In the genomic region with DNA sequence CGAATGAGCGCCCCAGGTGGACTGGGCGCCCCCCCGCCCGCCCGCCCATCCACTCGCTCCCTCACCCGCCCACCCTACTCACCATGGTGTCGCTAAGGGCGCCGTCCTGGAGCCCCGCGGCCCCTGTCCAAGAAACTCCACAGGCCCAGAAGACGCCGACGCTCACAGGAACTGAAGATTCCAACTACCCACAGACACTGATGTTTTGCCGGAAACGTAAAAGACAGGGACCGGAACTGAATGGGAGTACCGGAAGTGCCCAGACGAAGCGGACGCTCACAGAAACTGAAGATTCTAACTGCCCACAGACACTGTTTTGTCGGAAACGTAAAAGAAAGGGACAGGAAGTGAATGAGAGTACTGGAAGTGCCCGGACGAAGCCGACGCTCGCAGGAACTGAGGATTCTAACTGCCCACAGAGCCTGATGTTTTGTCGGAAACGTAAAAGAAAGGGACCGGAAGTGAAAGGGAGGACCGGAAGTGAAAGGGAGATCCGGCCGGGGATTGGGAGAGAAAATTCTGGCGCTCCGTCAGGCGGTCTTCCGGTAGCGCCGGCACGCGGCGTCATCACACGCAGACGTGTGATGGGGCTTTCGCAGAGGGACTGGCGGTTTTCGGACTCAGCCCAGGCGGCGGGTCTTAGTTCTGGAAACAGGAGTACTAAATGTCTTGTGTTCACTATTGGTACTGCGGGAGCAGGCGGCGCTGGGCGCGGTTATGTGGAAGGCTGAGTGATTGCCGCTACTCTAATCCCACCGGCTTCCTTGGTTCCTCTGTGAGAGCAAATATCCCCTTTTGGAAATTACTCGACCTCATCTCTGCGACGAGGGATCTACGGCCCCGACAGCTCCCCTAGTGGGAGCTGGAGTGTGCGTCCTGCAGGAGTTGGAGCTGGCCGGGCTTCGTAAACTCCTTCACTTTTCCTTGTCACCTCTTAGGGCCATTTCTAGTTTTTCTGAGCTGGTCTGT, we compare ENCODE assay signal across 8 cellular contexts. TPM values are rescaled to one million over a fixed set of nuclear protein-coding genes. Genes with fewer than 3 reads are reported as not detected.
A peak's percentile ranks its signal among the peaks of the same experiment; 100 is the strongest.
DNase-seq lines count a peak whose midpoint lies in the region; ATAC-seq and TF ChIP-seq lines count a peak whose summit lies in the region.

TSS of gene ISY1 (minus strand) at position 173 of the 969 bp plus-strand sequence. CDS start at position 85, 88 bp downstream.

- H3K27ac ChIP-seq in CD4-positive, alpha-beta T cell (ENCODE audit: low read depth, low read length): peak within 1 kb of the TSS; percentile 92
- peak within 1 kb of the TSS; percentile 87 for H3K27ac ChIP-seq in liver (ENCODE audit: low read depth in 1 of 2, low read length in 2 of 2)

- no peaks in the 10 kb centered on the region for H3K9me3 ChIP-seq in CD4-positive, alpha-beta T cell (ENCODE audit: control insufficient read depth, low read length)
- H3K9me3 ChIP-seq in liver (ENCODE audit: control insufficient read depth in 4 of 4, low read length in 3 of 4): no peaks in the 10 kb centered on the region

- H3K36me3 Mint-ChIP-seq in CD4-positive, alpha-beta T cell (ENCODE audit: low read depth): peaks cover 61% of the 10 kb centered on the region

- no peaks in the 10 kb centered on the region for H3K27me3 ChIP-seq in CD4-positive, alpha-beta T cell (ENCODE audit: control insufficient read depth, insufficient read depth, low read length)
- H3K27me3 ChIP-seq in liver (ENCODE audit: control insufficient read depth in 4 of 4, insufficient read depth in 4 of 4, low read length in 3 of 4): no peaks in the 10 kb centered on the region

- H3K4me1 Mint-ChIP-seq in CD4-positive, alpha-beta T cell (ENCODE audit: low read depth): peaks cover 55% of the 10 kb centered on the region

- DNase-seq in CD4-positive, alpha-beta T cell: peak; percentile 70 to 84 (median 80)
- DNase-seq in NCI-H748 treated with DMSO at 0.1 percent for 48 hours (lab: John Stamatoyannopoulos, UW): peak; percentile 83
- peak; percentile 65 to 89 for DNase-seq in activated CD4-positive, alpha-beta T cell treated with anti-CD3 and anti-CD28 coated beads, Interleukin-2, amount 50 U/mL, for 24 hours (ENCODE audit: low read depth in 1 of 2, low spot score in 1 of 2)
- peak; percentile 96 for DNase-seq in dermis blood vessel endothelial cell
- DNase-seq in stimulated activated CD4-positive, alpha-beta T cell treated with anti-CD3 and anti-CD28 coated beads, Interleukin-4, amount 100 ng/mL, for 24 hours: peak; percentile 91

- CTCF ChIA-PET in CD4-positive, alpha-beta T cell (lab: Charles Lee): interaction anchor here (0.6 to 3.1 kb wide), 16 partner anchors 10 to 191 kb away, joined by 3 to 29 read pairs (median 4); partner anchors contain the start of genes CNBP and RAB43

- H3K4me1 ChIP-seq in liver (ENCODE audit: control insufficient read depth in 4 of 4, insufficient read depth in 4 of 4, low read length in 3 of 4): peaks cover 0 to 34% (median 22%) of the 10 kb centered on the region in 4 donors

- peaks cover 2 to 20% (median 15%) of the 10 kb centered on the region in 4 donors for H3K36me3 ChIP-seq in liver (ENCODE audit: control insufficient read depth in 4 of 4, insufficient read depth in 3 of 4, low read depth in 1 of 4, low read length in 3 of 4)

- peak; percentile 62 to 70 for TF ChIP-seq RAD21 in liver (IDR thresholded peaks at IDR 0.05)

- H3K27ac Mint-ChIP-seq in CD4-positive, alpha-beta T cell: peak within 1 kb of the TSS; percentile 95

- H3K9me3 Mint-ChIP-seq in CD4-positive, alpha-beta T cell: no peaks in the 10 kb centered on the region

- intact Hi-C loops in CD4-positive, alpha-beta T cell (cut with DNase I, micrococcal nuclease): loop anchor here (1.0 kb wide), 3 partner anchors 23 to 42 kb away; partner anchors contain the start of gene RAB43 (in 1 of the 2)

- peak within 1 kb of the TSS; percentile 96 for H3K4me3 Mint-ChIP-seq in CD4-positive, alpha-beta T cell

- H3K9ac ChIP-seq in liver (ENCODE audit: low read depth in 1 of 2, low read length in 2 of 2): peak within 1 kb of the TSS; percentile 81 to 92

- POLR2A ChIA-PET in CD4-positive, alpha-beta T cell (lab: Charles Lee): interaction anchor here (0.6 to 2.7 kb wide), 15 partner anchors 8 to 191 kb away, joined by 3 to 16 read pairs (median 5); partner anchors contain the start of gene HMCES

- H3K4me3 ChIP-seq in liver (ENCODE audit: low read depth in 1 of 3, low read length in 3 of 3): peak within 1 kb of the TSS; percentile 72 to 90 (median 78)

- peak; percentile 76 for TF ChIP-seq CTCF in CD4-positive, alpha-beta T cell (IDR thresholded peaks at IDR 0.05)
- peak; percentile 68 for TF ChIP-seq CTCF in liver (IDR thresholded peaks at IDR 0.05; ENCODE audit: low read depth, low read length, missing input control)

- under 1% methylated on average over 67 of the region's 67 CpGs for WGBS in liver

- ATAC-seq in CD4-positive, alpha-beta T cell (ENCODE audit: poor library complexity): peak; percentile 74
- ATAC-seq in GM19395 (IDR thresholded peaks at IDR 0.05; ENCODE audit: unreplicated experiment): peak; percentile 87
- peak; percentile 63 for ATAC-seq in HG03565 (IDR thresholded peaks at IDR 0.05; ENCODE audit: unreplicated experiment)

- H3K27me3 Mint-ChIP-seq in CD4-positive, alpha-beta T cell: no peaks in the 10 kb centered on the region

TF ChIP-seq in liver, 16 proteins besides CTCF, POLR2A, EP300 and RAD21:
- TF ChIP-seq FOXA2 (IDR thresholded peaks at IDR 0.05): no peak
- TF ChIP-seq FOXA1 (IDR thresholded peaks at IDR 0.05): no peak
- TF ChIP-seq MAX (IDR thresholded peaks at IDR 0.05): peak; percentile 100
- TF ChIP-seq, protein P1, sequence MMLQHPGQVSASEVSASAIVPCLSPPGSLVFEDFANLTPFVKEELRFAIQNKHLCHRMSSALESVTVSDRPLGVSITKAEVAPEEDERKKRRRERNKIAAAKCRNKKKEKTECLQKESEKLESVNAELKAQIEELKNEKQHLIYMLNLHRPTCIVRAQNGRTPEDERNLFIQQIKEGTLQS (IDR thresholded peaks at IDR 0.05): peak; percentile 43
- peak; percentile 99 for TF ChIP-seq GABPA (IDR thresholded peaks at IDR 0.05 in 1 of 2, conservative IDR thresholded peaks at IDR 0.05 in 1 of 2)
- peak in 1 of 2 donors; percentile 73 for TF ChIP-seq JUND (IDR thresholded peaks at IDR 0.05)
- peak; percentile 45 to 57 for TF ChIP-seq RXRA (IDR thresholded peaks at IDR 0.05)
- TF ChIP-seq HNF4G (IDR thresholded peaks at IDR 0.05): no peak
- TF ChIP-seq EGR1 (IDR thresholded peaks at IDR 0.05; ENCODE audit: low read depth in 2 of 2): peak; percentile 98 to 99
- TF ChIP-seq REST (IDR thresholded peaks at IDR 0.05): peak; percentile 22
- TF ChIP-seq, protein P2, sequence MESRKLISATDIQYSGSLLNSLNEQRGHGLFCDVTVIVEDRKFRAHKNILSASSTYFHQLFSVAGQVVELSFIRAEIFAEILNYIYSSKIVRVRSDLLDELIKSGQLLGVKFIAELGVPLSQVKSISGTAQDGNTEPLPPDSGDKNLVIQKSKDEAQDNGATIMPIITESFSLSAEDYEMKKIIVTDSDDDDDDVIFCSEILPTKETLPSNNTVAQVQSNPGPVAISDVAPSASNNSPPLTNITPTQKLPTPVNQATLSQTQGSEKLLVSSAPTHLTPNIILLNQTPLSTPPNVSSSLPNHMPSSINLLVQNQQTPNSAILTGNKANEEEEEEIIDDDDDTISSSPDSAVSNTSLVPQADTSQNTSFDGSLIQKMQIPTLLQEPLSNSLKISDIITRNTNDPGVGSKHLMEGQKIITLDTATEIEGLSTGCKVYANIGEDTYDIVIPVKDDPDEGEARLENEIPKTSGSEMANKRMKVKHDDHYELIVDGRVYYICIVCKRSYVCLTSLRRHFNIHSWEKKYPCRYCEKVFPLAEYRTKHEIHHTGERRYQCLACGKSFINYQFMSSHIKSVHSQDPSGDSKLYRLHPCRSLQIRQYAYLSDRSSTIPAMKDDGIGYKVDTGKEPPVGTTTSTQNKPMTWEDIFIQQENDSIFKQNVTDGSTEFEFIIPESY (IDR thresholded peaks at IDR 0.05): peak; percentile 70
- peak; percentile 70 for TF ChIP-seq SP1 (IDR thresholded peaks at IDR 0.05)
- peak; percentile 86 for TF ChIP-seq NR2F2 (IDR thresholded peaks at IDR 0.05)
- TF ChIP-seq HNF4A (conservative IDR thresholded peaks at IDR 0.05): peak; percentile 26 to 37
- TF ChIP-seq TAF1 (conservative IDR thresholded peaks at IDR 0.05): peak; percentile 71
- TF ChIP-seq YY1 (IDR thresholded peaks at IDR 0.05): peak; percentile 78

RNA-seq across cellular contexts. Expression of gene ISY1, which starts in this region (rescaled TPM):
- total RNA-seq in CD4-positive, alpha-beta T cell: 10 to 100 TPM; 28.2 to 28.5 TPM
- total RNA-seq in dermis blood vessel endothelial cell: 37.9 and 57.6 TPM in 2 replicates
- total RNA-seq in liver: 10 to 100 TPM in 1 of 2 donors, 1 to 10 TPM in 1; 6.4 to 12.3 TPM
- polyA plus RNA-seq in liver: 10 to 100 TPM in 1 of 2 donors, 1 to 10 TPM in 1; 8.7 to 13.2 TPM

Comparison
In these comparisons a context has a peak if more than half of its experiments do, and no peak if none do; other contexts are left out.
1. Peak in every context shown above with its lines: DNase-seq, ATAC-seq, H3K4me3 ChIP-seq and H3K27ac ChIP-seq.